8 cellular contexts compared by ENCODE assay signal in the genomic region with DNA sequence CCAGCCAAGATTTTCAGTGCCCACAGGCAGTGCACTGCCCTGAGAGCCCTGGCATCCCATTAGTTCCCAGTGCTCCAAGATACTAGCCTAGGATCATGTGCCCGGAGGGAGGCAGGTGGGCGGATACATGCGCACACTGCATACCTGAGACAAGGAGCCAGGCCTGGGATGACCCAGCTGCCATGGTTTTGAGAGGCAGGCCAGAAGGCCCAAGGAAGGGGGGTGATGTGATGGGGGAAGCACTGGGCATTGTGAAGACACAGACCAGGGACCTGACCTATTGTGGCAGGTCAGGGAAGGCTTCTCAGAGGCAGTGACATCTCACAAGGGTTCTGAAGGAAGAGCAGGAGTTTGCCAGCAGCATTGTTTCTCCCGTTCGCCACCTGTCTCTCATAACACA. TPM values are rescaled to one million over a fixed set of nuclear protein-coding genes. Genes with fewer than 3 reads are reported as not detected.
DNase-seq lines count a peak whose midpoint lies in the region; ATAC-seq and TF ChIP-seq lines count a peak whose summit lies in the region.

No MANE protein-coding gene starts in this region.

- TF ChIP-seq POLR2A in GM19193 (IDR thresholded peaks at IDR 0.05; ENCODE audit: extremely low read depth, insufficient read depth, insufficient read length) (peak; percentile 8), esophagus muscularis mucosa (IDR thresholded peaks at IDR 0.05; ENCODE audit: low read depth) (no peak), gastrocnemius medialis (IDR thresholded peaks at IDR 0.05) (no peak)

- POLR2A ChIA-PET in WTC11 (lab: Charles Lee) = interaction anchor here (1.9 kb wide), 1 partner anchor 9 kb away, joined by 8 read pairs; no protein-coding TSS in a partner anchor

- H3K27me3 ChIP-seq in esophagus muscularis mucosa (no peaks in the 10 kb centered on the region), gastrocnemius medialis (no peaks in the 10 kb centered on the region), aorta (ENCODE audit: control insufficient read depth in 1 of 2, insufficient read depth in 2 of 2, low read length in 1 of 2) (no peaks in the 10 kb centered on the region)

- H3K9me3 ChIP-seq in esophagus muscularis mucosa = no peaks in the 10 kb centered on the region
- H3K9me3 ChIP-seq in gastrocnemius medialis = no peaks in the 10 kb centered on the region
- no peaks in the 10 kb centered on the region for H3K9me3 ChIP-seq in aorta (ENCODE audit: control insufficient read depth, low read length)

- H3K27me3 Mint-ChIP-seq in WTC11 (ENCODE audit: low read depth) = peaks cover 10% of the 10 kb centered on the region

- H3K4me3 ChIP-seq in esophagus muscularis mucosa (peak overlapping the region; percentile 86 to 92 (median 92)), gastrocnemius medialis (peak overlapping the region; percentile 64 to 94 (median 93)), aorta (ENCODE audit: low read length in 2 of 2) (no peak overlapping the region)

- TF ChIP-seq EP300 in esophagus muscularis mucosa (IDR thresholded peaks at IDR 0.05) = no peak

- H3K4me1 ChIP-seq in esophagus muscularis mucosa (peaks cover 66 to 84% (median 73%) of the 10 kb centered on the region in 4 donors), gastrocnemius medialis (peaks cover 57 to 63% of the 10 kb centered on the region in 2 donors), aorta (ENCODE audit: control insufficient read depth in 1 of 2, insufficient read depth in 2 of 2, low read length in 2 of 2) (peaks cover 0 to 2% of the 10 kb centered on the region in 2 donors)

- H3K4me3 Mint-ChIP-seq in WTC11 = peak overlapping the region; percentile 48

- 96% methylated on average over 5 of the region's 5 CpGs for WGBS in esophagus muscularis mucosa
- 73 to 84% methylated on average over 5 of the region's 5 CpGs for WGBS in aorta, 2 donors

- CTCF ChIA-PET in WTC11 (lab: Charles Lee) = interaction anchor here (1.2 to 6.4 kb wide), 7 partner anchors 9 to 125 kb away, joined by 3 to 109 read pairs (median 9); partner anchors contain the start of gene MEAF6

- H3K27ac ChIP-seq in esophagus muscularis mucosa (replicated peaks in 1 of 4) = peak overlapping the region; percentile 97 to 99 (median 98)
- H3K27ac ChIP-seq in gastrocnemius medialis = peak overlapping the region; percentile 89 to 98 (median 97)
- peak overlapping the region in 1 of 2 donors; percentile 76 for H3K27ac ChIP-seq in aorta (ENCODE audit: low read depth in 1 of 2, low read length in 2 of 2)

- H3K36me3 ChIP-seq in esophagus muscularis mucosa (peaks cover 27 to 53% (median 45%) of the 10 kb centered on the region in 4 donors), gastrocnemius medialis (peaks cover 3 to 39% of the 10 kb centered on the region in 2 donors), aorta (ENCODE audit: control insufficient read depth in 1 of 2, insufficient read depth in 2 of 2, low read length in 1 of 2) (peaks cover 0 to 8% of the 10 kb centered on the region in 2 donors)

- peaks cover 25% of the 10 kb centered on the region for H3K36me3 Mint-ChIP-seq in WTC11

- peaks cover 42% of the 10 kb centered on the region for H3K4me1 Mint-ChIP-seq in WTC11

- DNase-seq in WTC11 (ENCODE audit: low spot score) (no peak), esophagus muscularis mucosa (ENCODE audit: extremely low spot score) (no peak), gastrocnemius medialis (no peak), hepatic stellate cell (ENCODE audit: low spot score) (no peak), globus pallidus (ENCODE audit: low spot score) (no peak), aorta (no peak), DMS 273 (lab: John Stamatoyannopoulos, UW; ENCODE audit: unreplicated experiment) (no peak)

- ATAC-seq in WTC11 (no peak), gastrocnemius medialis (no peak), aorta (ENCODE audit: low FRiP score) (no peak)

- intact Hi-C loops in esophagus muscularis mucosa (cut with DNase I) = no loop called here
- intact Hi-C loops in gastrocnemius medialis (cut with DNase I; ENCODE audit: low total_unique reads) = loop anchor here (5.0 to 10.0 kb wide), 2 partner anchors 379 to 527 kb away; partner anchors contain the start of genes FHL3 and MTF1
- intact Hi-C loops in aorta (cut with DNase I) = loop anchor here in 1 of 2 donors (10.0 kb wide), 2 partner anchors 77 to 517 kb away; partner anchors contain the start of genes DNALI1, SF3A3 and SNIP1

- in situ Hi-C loops in gastrocnemius medialis (cut with MboI; ENCODE audit: low sequenced_read_pairs in 4 of 4) = loop anchor here in 1 of 4 donors (10.0 kb wide), 1 partner anchor 117 kb away; the partner anchor contains the start of gene GNL2

- TF ChIP-seq CTCF in WTC11 (IDR thresholded peaks at IDR 0.05) (no peak), esophagus muscularis mucosa (IDR thresholded peaks at IDR 0.05) (no peak), gastrocnemius medialis (IDR thresholded peaks at IDR 0.05 in 4 of 5, conservative IDR thresholded peaks at IDR 0.05 in 1 of 5) (no peak)

- no peaks in the 10 kb centered on the region for H3K9me3 Mint-ChIP-seq in WTC11

- peak overlapping the region; percentile 87 for H3K27ac Mint-ChIP-seq in WTC11

TF ChIP-seq in WTC11, 78 proteins besides CTCF, POLR2A, EP300 and RAD21:
- TF ChIP-seq SP1 (CRISPR knock-in tag; conservative IDR thresholded peaks at IDR 0.05) (no peak), PRRX2 (CRISPR knock-in tag; IDR thresholded peaks at IDR 0.05) (no peak), MAX (CRISPR knock-in tag; IDR thresholded peaks at IDR 0.05) (no peak), GTF2I (CRISPR knock-in tag; conservative IDR thresholded peaks at IDR 0.05) (no peak), GABPB1 (CRISPR knock-in tag; IDR thresholded peaks at IDR 0.05) (no peak), ZNF532 (CRISPR knock-in tag; IDR thresholded peaks at IDR 0.05; ENCODE audit: borderline replicate concordance) (no peak)
- TF ChIP-seq, protein P1, sequence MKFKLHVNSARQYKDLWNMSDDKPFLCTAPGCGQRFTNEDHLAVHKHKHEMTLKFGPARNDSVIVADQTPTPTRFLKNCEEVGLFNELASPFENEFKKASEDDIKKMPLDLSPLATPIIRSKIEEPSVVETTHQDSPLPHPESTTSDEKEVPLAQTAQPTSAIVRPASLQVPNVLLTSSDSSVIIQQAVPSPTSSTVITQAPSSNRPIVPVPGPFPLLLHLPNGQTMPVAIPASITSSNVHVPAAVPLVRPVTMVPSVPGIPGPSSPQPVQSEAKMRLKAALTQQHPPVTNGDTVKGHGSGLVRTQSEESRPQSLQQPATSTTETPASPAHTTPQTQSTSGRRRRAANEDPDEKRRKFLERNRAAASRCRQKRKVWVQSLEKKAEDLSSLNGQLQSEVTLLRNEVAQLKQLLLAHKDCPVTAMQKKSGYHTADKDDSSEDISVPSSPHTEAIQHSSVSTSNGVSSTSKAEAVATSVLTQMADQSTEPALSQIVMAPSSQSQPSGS (CRISPR knock-in tag; IDR thresholded peaks at IDR 0.05; ENCODE audit: borderline replicate concordance, low read depth) = no peak

RNA-seq across cellular contexts. Expression of gene ZC3H12A, which starts 3.6 kb away (rescaled TPM):
- total RNA-seq in WTC11 (2021) (8.4 to 10.9 TPM (median 9.6 TPM) in 3 replicates), esophagus muscularis mucosa (10 to 100 TPM in 3 of 4 donors, 1 to 10 TPM in 1; 9.6 to 23.5 (median 11.7) TPM), gastrocnemius medialis (10 to 100 TPM in 1 of 4 donors, 1 to 10 TPM in 3; 5.3 to 27.1 (median 8.6) TPM), aorta (10 to 100 TPM in 1 of 2 donors, 1 to 10 TPM in 1; 9.0 to 26.5 TPM)
- 10 to 100 TPM in 1 of 2 donors, 1 to 10 TPM in 1; 3.8 to 14.2 TPM for polyA plus RNA-seq in aorta

RNA-seq across cellular contexts. Expression of gene MEAF6, which starts 36.6 kb away (rescaled TPM):
- total RNA-seq in WTC11 (2021) (37.4 to 41.3 TPM (median 41.0 TPM) in 3 replicates), esophagus muscularis mucosa (100 to 1,000 TPM in 1 of 4 donors, 10 to 100 TPM in 3; 55.2 to 100 (median 78.3) TPM), gastrocnemius medialis (10 to 100 TPM; 72.1 to 81.0 (median 74.5) TPM), aorta (10 to 100 TPM; 42.4 to 50.1 TPM)
- polyA plus RNA-seq in aorta = 10 to 100 TPM; 50.7 to 54.1 TPM

Comparison
In these comparisons a context has a peak if more than half of its experiments do, and no peak if none do; other contexts are left out.
1. H3K4me3 ChIP-seq: peak in esophagus muscularis mucosa (4 of 4) and gastrocnemius medialis (4 of 4); none in aorta (0 of 2).